ENCODE assay signal across 21 cellular contexts in the genomic region with DNA sequence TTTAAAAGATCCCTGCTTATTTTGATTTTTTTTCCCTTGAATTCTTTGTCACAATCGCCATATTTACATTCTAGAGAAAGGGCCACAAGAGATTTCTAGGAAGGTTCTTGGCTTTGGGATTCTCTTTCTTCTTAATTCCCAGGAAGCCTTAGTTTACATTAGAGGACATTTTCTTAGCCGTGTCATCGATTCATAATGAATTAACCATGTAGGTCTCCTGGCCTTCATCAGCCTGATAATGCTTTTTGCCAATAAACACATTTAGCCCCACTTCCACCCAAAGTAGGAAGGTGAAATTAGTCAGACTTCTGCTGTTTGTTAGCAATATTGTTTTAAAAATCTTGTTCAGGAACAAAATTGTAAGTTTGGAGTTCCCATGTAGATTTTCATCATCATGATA.
"Had no signal": no experiment of that assay in that cellular context is flagged by ENCODE, and none has a peak within 500 bp of the region (broad histone marks: within the 10 kb centered on the region; RNA-seq: fewer than 3 reads in every experiment).

No MANE protein-coding gene starts in this region.

- H3K27ac ChIP-seq: foreskin keratinocyte, ovary, right atrium auricular region, sigmoid colon, skin epidermis, stomach, thoracic aorta, transverse colon had no signal

- H3K4me3 ChIP-seq: lung, ovary, right atrium auricular region, sigmoid colon, skin epidermis, stomach, thoracic aorta, transverse colon had no signal

- H3K36me3 ChIP-seq: ovary, stomach, transverse colon had no signal

- DNase-seq: cortex of kidney; effector memory CD4-positive, alpha-beta T cell; head of caudate nucleus; hippocampal formation; left colon; left ventricle myocardium superior; mesenchymal stem cell; naive B cell; nucleus accumbens; ovary; sigmoid colon; stimulated activated CD4-positive, alpha-beta T cell treated with anti-CD3 and anti-CD28 coated beads, Interleukin-12 subunit alpha, Interleukin-12 subunit beta, amount 100 ng/mL, for 4 hours; stimulated activated naive CD4-positive, alpha-beta T cell; stomach; substantia nigra; transverse colon had no signal

- H3K4me1 ChIP-seq: foreskin keratinocyte, right atrium auricular region, sigmoid colon, stomach had no signal

- H3K36me3 Mint-ChIP-seq: naive B cell had no signal

- H3K9me3 ChIP-seq: ovary, right atrium auricular region, sigmoid colon, stomach, thoracic aorta, transverse colon had no signal

- H3K9me3 Mint-ChIP-seq: naive B cell had no signal

- H3K27me3 ChIP-seq: foreskin keratinocyte, ovary, right atrium auricular region, sigmoid colon, stomach, transverse colon had no signal

- H3K4me3 Mint-ChIP-seq: naive B cell had no signal

- H3K27me3 Mint-ChIP-seq: naive B cell had no signal

- H3K4me1 Mint-ChIP-seq: naive B cell had no signal

- H3K27ac Mint-ChIP-seq: naive B cell had no signal
